In genomic region chrX:154365997-154366665, GRCh38 we compare ENCODE assay signal across 1 cellular context.
TF ChIP-seq lines count a peak whose summit lies in the region.

No MANE protein-coding gene starts in this region.

TF ChIP-seq in H1, 55 proteins besides CTCF, POLR2A, EP300 and RAD21:
- TF ChIP-seq POLR2AphosphoS5 (IDR thresholded peaks at IDR 0.05; ENCODE audit: low read depth, low read length) (peak; percentile 91), TCF12 (IDR thresholded peaks at IDR 0.05; ENCODE audit: low read depth, low read length) (no peak)
- TF ChIP-seq, protein P1, sequence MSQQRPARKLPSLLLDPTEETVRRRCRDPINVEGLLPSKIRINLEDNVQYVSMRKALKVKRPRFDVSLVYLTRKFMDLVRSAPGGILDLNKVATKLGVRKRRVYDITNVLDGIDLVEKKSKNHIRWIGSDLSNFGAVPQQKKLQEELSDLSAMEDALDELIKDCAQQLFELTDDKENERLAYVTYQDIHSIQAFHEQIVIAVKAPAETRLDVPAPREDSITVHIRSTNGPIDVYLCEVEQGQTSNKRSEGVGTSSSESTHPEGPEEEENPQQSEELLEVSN (IDR thresholded peaks at IDR 0.05), result no peak
